18 cellular contexts compared by ENCODE assay signal in the genomic region with DNA sequence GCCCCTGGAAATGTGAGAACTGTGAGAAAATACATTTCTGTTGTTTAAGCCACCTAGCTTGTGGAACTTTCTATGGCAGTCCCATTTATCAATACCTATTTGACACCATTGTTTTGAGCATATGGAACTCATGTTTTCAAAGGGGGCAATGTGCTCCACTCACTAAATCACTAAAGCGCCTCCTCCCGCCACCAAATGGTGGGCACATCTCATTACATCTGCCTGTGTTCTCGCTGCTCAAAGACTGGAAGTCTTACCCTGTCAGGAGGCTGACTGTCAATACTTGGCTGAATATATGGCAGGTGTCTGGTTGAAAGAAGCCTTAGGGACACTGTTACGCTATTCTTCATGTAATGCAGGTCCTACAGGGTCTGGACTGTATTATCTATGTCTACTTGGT.
DNase-seq lines count a peak whose midpoint lies in the region; ATAC-seq and TF ChIP-seq lines count a peak whose summit lies in the region.
"Had no signal": no experiment of that assay in that cellular context is flagged by ENCODE, and none has a peak within 500 bp of the region (broad histone marks: within the 10 kb centered on the region; RNA-seq: fewer than 3 reads in every experiment).

No MANE protein-coding gene starts in this region.

- no peak for TF ChIP-seq POLR2A in esophagus squamous epithelium (IDR thresholded peaks at IDR 0.05)
- TF ChIP-seq POLR2A in gastroesophageal sphincter (IDR thresholded peaks at IDR 0.05): no peak

- DNase-seq in H7 (peak; percentile 36), endodermal cell (peak; percentile 66), dermis blood vessel endothelial cell (no peak), esophagus squamous epithelium (lab: John Stamatoyannopoulos, UW) (no peak), kidney glomerular epithelial cell (lab: John Stamatoyannopoulos, UW) (no peak)
- DNase-seq: DND-41, NCI-H187, NCI-H2107, NCI-H226, NCI-H524, NCI-H82, PC-9 had no signal

- H3K27ac ChIP-seq in OCI-LY1 (ENCODE audit: low read depth, low read length, poor library complexity, severe bottlenecking) (no peak overlapping the region), endodermal cell (ENCODE audit: low read depth, low read length) (no peak overlapping the region), esophagus squamous epithelium (no peak overlapping the region), gastroesophageal sphincter (no peak overlapping the region)
- H3K27ac ChIP-seq: BLaER1 treated with 17β-estradiol and CSF1 and Interleukin-3, amounts not matched to agents 10 nM and 100 nM; PC-9; SJCRH30 had no signal

- no peaks in the 10 kb centered on the region for H3K9me3 ChIP-seq in OCI-LY1 (ENCODE audit: low read length)
- H3K9me3 ChIP-seq in endodermal cell (ENCODE audit: control insufficient read depth, low read length): peaks cover 24% of the 10 kb centered on the region
- H3K9me3 ChIP-seq in esophagus squamous epithelium: no peaks in the 10 kb centered on the region
- H3K9me3 ChIP-seq in gastroesophageal sphincter: no peaks in the 10 kb centered on the region
- H3K9me3 ChIP-seq: BLaER1 treated with 17β-estradiol and CSF1 and Interleukin-3, amounts not matched to agents 10 nM and 100 nM; SJCRH30 had no signal

- no peaks in the 10 kb centered on the region for H3K27me3 ChIP-seq in H7 (ENCODE audit: control insufficient read depth, insufficient read depth, low read length)
- H3K27me3 ChIP-seq in OCI-LY1 (ENCODE audit: insufficient read depth, low read length): no peaks in the 10 kb centered on the region
- H3K27me3 ChIP-seq in endodermal cell (ENCODE audit: control insufficient read depth, insufficient read depth, low read length, poor library complexity, severe bottlenecking): no peaks in the 10 kb centered on the region
- no peaks in the 10 kb centered on the region for H3K27me3 ChIP-seq in esophagus squamous epithelium
- no peaks in the 10 kb centered on the region for H3K27me3 ChIP-seq in gastroesophageal sphincter
- H3K27me3 ChIP-seq: BLaER1 treated with 17β-estradiol and CSF1 and Interleukin-3, amounts not matched to agents 10 nM and 100 nM; SJCRH30 had no signal

- no peaks in the 10 kb centered on the region for H3K79me2 ChIP-seq in OCI-LY1 (ENCODE audit: insufficient read depth, low read length)

- TF ChIP-seq EP300 in gastroesophageal sphincter (IDR thresholded peaks at IDR 0.05): no peak

- no peaks in the 10 kb centered on the region for H4K20me1 ChIP-seq in OCI-LY1 (ENCODE audit: insufficient read depth, low read length)
- H4K20me1 ChIP-seq: BLaER1 treated with 17β-estradiol and CSF1 and Interleukin-3, amounts not matched to agents 10 nM and 100 nM had no signal

- H3K36me3 ChIP-seq in H7 (replicated peaks; ENCODE audit: control insufficient read depth, insufficient read depth, low read length): no peaks in the 10 kb centered on the region
- no peaks in the 10 kb centered on the region for H3K36me3 ChIP-seq in OCI-LY1 (ENCODE audit: insufficient read depth, low read length)
- H3K36me3 ChIP-seq in endodermal cell (ENCODE audit: control insufficient read depth, insufficient read depth, low read length): no peaks in the 10 kb centered on the region
- H3K36me3 ChIP-seq in esophagus squamous epithelium: no peaks in the 10 kb centered on the region
- no peaks in the 10 kb centered on the region for H3K36me3 ChIP-seq in gastroesophageal sphincter
- H3K36me3 ChIP-seq: BLaER1 treated with 17β-estradiol and CSF1 and Interleukin-3, amounts not matched to agents 10 nM and 100 nM; SJCRH30 had no signal

- no peak overlapping the region for H3K4me3 Mint-ChIP-seq in endodermal cell
- H3K4me3 Mint-ChIP-seq: T-helper 1 cell treated with Interleukin-12 subunit alpha and Interleukin-12 subunit beta and Interleukin-4 antibody, amounts not matched to agents 30 μg/mL and 1 μg/mL, for 36 hours had no signal

- no peak overlapping the region for H3K4me2 ChIP-seq in OCI-LY1 (ENCODE audit: low read length)
- H3K4me2 ChIP-seq: BLaER1 treated with 17β-estradiol and CSF1 and Interleukin-3, amounts not matched to agents 10 nM and 100 nM; PC-9 had no signal

- H3F3A ChIP-seq in OCI-LY1 (ENCODE audit: insufficient read depth, low read length): no peaks in the 10 kb centered on the region

- H2AFZ ChIP-seq in OCI-LY1 (ENCODE audit: low read length): no peak overlapping the region
- H2AFZ ChIP-seq: PC-9 had no signal

- H3K9ac ChIP-seq in OCI-LY1 (ENCODE audit: low read length) (no peak overlapping the region), endodermal cell (ENCODE audit: extremely low read depth, low read length, poor library complexity, severe bottlenecking) (no peak overlapping the region)
- H3K9ac ChIP-seq: BLaER1 treated with 17β-estradiol and CSF1 and Interleukin-3, amounts not matched to agents 10 nM and 100 nM had no signal

- H3K4me3 ChIP-seq in H7 (ENCODE audit: insufficient read depth, low read depth, low read length): no peak overlapping the region
- H3K4me3 ChIP-seq in OCI-LY1 (ENCODE audit: low read depth, low read length, poor library complexity, severe bottlenecking): no peak overlapping the region
- H3K4me3 ChIP-seq in endodermal cell (ENCODE audit: low read length): no peak overlapping the region
- H3K4me3 ChIP-seq in esophagus squamous epithelium: no peak overlapping the region
- no peak overlapping the region for H3K4me3 ChIP-seq in gastroesophageal sphincter
- H3K4me3 ChIP-seq: BLaER1 treated with 17β-estradiol and CSF1 and Interleukin-3, amounts not matched to agents 10 nM and 100 nM; PC-9; SJCRH30 had no signal

- no peaks in the 10 kb centered on the region for H3K9me2 ChIP-seq in OCI-LY1 (ENCODE audit: low read depth, low read length)

- peaks cover 9% of the 10 kb centered on the region for H3K9me3 Mint-ChIP-seq in endodermal cell
- H3K9me3 Mint-ChIP-seq: T-helper 1 cell treated with Interleukin-12 subunit alpha and Interleukin-12 subunit beta and Interleukin-4 antibody, amounts not matched to agents 30 μg/mL and 1 μg/mL, for 36 hours had no signal

- ATAC-seq in gastroesophageal sphincter: no peak

- H3K4me1 Mint-ChIP-seq in endodermal cell: no peaks in the 10 kb centered on the region

- TF ChIP-seq CTCF in GM12873 (IDR thresholded peaks at IDR 0.05; ENCODE audit: insufficient read depth, low read depth, low read length, missing control alignments): peak; percentile 5
- peak; percentile 53 for TF ChIP-seq CTCF in OCI-LY1 (IDR thresholded peaks at IDR 0.05; ENCODE audit: low read length)
- TF ChIP-seq CTCF in endodermal cell (conservative IDR thresholded peaks at IDR 0.05): peak; percentile 62
- no peak for TF ChIP-seq CTCF in esophagus squamous epithelium (IDR thresholded peaks at IDR 0.05)
- no peak for TF ChIP-seq CTCF in gastroesophageal sphincter (IDR thresholded peaks at IDR 0.05)

- H3K27me3 Mint-ChIP-seq in endodermal cell (ENCODE audit: insufficient read depth): no peaks in the 10 kb centered on the region

- no peak overlapping the region for H3K27ac Mint-ChIP-seq in endodermal cell
- H3K27ac Mint-ChIP-seq: T-helper 1 cell treated with Interleukin-12 subunit alpha and Interleukin-12 subunit beta and Interleukin-4 antibody, amounts not matched to agents 30 μg/mL and 1 μg/mL, for 36 hours had no signal

- H3K4me1 ChIP-seq in OCI-LY1 (ENCODE audit: insufficient read depth, low read length, severe bottlenecking): peaks cover 5% of the 10 kb centered on the region
- no peaks in the 10 kb centered on the region for H3K4me1 ChIP-seq in endodermal cell (ENCODE audit: control insufficient read depth, insufficient read depth, low read length)
- H3K4me1 ChIP-seq in esophagus squamous epithelium: no peaks in the 10 kb centered on the region
- H3K4me1 ChIP-seq in gastroesophageal sphincter: no peaks in the 10 kb centered on the region
- H3K4me1 ChIP-seq: SJCRH30 had no signal

- no peaks in the 10 kb centered on the region for H3K36me3 Mint-ChIP-seq in endodermal cell (ENCODE audit: low read depth)

- 90 to 93% methylated on average over 2 to 4 of the region's 4 CpGs for WGBS in endodermal cell (ENCODE audit: insufficient coverage in 1 of 2, insufficient read length in 1 of 2), 2 experiments
- WGBS in esophagus squamous epithelium, 2 donors: 70 to 81% methylated on average over 4 of the region's 4 CpGs
- 95 to 100% methylated on average over 3 to 4 of the region's 4 CpGs for WGBS in gastroesophageal sphincter (ENCODE audit: low coverage in 1 of 2), 2 donors

- intact Hi-C loops in esophagus squamous epithelium (cut with DNase I): no loop called here

Comparison
In these comparisons a context has a peak if more than half of its experiments do, and no peak if none do; other contexts are left out.
1. CTCF ChIP-seq: peak in GM12873 (single experiment), OCI-LY1 (single experiment) and endodermal cell (single experiment); none in esophagus squamous epithelium (0 of 6) and gastroesophageal sphincter (0 of 4).
2. DNase-seq: peak in H7 (single experiment) and endodermal cell (single experiment); none in dermis blood vessel endothelial cell (single experiment), esophagus squamous epithelium (single experiment) and kidney glomerular epithelial cell (single experiment).